In genomic region chr2:208915401-208915800, GRCh38 we compare ENCODE assay signal across 34 cellular contexts.
"Had no signal": no experiment of that assay in that cellular context is flagged by ENCODE, and none has a peak within 500 bp of the region (broad histone marks: within the 10 kb centered on the region; RNA-seq: fewer than 3 reads in every experiment).

No MANE protein-coding gene starts in this region.

- H3K4me2 ChIP-seq: KMS-11 had no signal

- H3K27me3 ChIP-seq: MG63 had no signal

- H3K36me3 ChIP-seq: MG63 had no signal

- H3K4me3 ChIP-seq: MG63 had no signal

- H3K27ac ChIP-seq: KMS-11 had no signal

- H3K9me3 ChIP-seq: MG63 had no signal

- H3K9ac ChIP-seq: KMS-11 had no signal

- DNase-seq: Karpas-422, Kasumi-1, KG1, MG63, MM.1S, MV-4-11, NCI-H1048, NCI-H1092, NCI-H1092 treated with DMSO at 0.1 percent for 48 hours, NCI-H1105, NCI-H1105 treated with DMSO at 0.1 percent for 48 hours, NCI-H1417, NCI-H1417 treated with DMSO at 0.1 percent for 48 hours, NCI-H1436, NCI-H1436 treated with DMSO at 0.1 percent for 48 hours, NCI-H146, NCI-H1694, NCI-H1694 treated with DMSO at 0.1 percent for 48 hours, NCI-H187, NCI-H187 treated with DMSO at 0.1 percent for 48 hours, NCI-H1930, NCI-H2029, NCI-H2029 treated with DMSO at 0.1 percent for 48 hours, NCI-H2081 treated with DMSO at 0.1 percent for 48 hours, NCI-H2107, NCI-H2171, NCI-H2171 treated with DMSO at 0.1 percent for 48 hours, NCI-H2227 treated with DMSO at 0.1 percent for 48 hours, NCI-H226, NCI-H345, NCI-H446, NCI-H446 treated with DMSO at 0.1 percent for 48 hours, NCI-H510A had no signal
